In the genomic region with DNA sequence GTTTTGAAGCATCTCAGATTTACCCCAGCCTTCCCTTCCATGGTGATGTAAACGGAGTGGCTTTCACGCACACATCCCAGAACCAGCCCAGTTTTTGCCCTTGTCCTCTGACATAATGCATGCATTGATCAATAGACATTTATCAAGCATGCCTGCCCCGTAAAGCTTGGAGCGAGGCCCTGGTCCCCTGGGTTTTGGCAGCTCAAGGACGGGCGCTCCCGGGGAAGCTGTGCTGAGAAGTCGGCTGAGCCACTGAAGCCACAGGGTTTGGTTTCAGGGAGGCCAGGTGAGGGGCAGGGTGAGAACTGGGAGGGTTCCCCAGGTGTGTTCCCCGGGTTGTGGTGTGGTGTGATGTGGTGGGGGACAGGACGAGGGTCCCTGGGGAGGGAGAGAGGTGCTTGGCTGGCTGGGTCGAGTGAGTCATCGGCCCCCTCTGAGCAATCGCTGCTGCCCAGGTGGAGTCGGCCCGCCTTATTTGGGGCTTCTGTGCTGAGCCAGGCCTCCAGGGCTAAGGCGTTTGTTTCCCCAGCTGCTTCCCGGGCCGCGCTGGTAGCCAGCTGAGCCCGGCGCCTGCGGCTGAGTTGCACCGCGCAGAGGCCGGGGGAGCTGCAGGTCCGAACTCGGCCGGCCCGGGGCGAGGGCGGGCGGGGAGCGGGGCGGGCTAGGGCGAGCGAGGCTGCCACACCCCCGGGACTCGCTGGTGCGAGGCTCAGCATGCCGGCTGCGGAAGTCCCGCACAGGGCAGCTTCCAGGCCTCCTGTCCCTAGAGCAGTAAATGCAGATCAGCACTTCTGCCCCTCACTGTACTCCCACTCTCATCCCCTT, we compare ENCODE assay signal across 8 cellular contexts. TPM values are rescaled to one million over a fixed set of nuclear protein-coding genes. Genes with fewer than 3 reads are reported as not detected.
DNase-seq lines count a peak whose midpoint lies in the region; ATAC-seq and TF ChIP-seq lines count a peak whose summit lies in the region.

No MANE protein-coding gene starts in this region.

- peak; percentile 97 for ATAC-seq in GM23338

- peaks cover 4% of the 10 kb centered on the region; the same call in 1 of the 2 replicates for H3F3A ChIP-seq in GM23338 (replicated peaks; ENCODE audit: low read depth)

- H3K36me3 ChIP-seq in GM23338 (ENCODE audit: insufficient read depth) (no peaks in the 10 kb centered on the region), tibial nerve (no peaks in the 10 kb centered on the region)

- peak overlapping the region; percentile 92 for H2AFZ ChIP-seq in GM23338

- H3K4me1 Mint-ChIP-seq in GM23338 = peaks cover 13% of the 10 kb centered on the region
- peaks cover 27% of the 10 kb centered on the region for H3K4me1 Mint-ChIP-seq in endothelial cell (ENCODE audit: unreplicated experiment)
- peaks cover 28% of the 10 kb centered on the region for H3K4me1 Mint-ChIP-seq in nephron

- H3K79me2 ChIP-seq in GM23338 (replicated peaks; ENCODE audit: insufficient read depth) = no peaks in the 10 kb centered on the region

- H3K27me3 Mint-ChIP-seq in GM23338 (ENCODE audit: insufficient read depth, low read depth, poor library complexity) (peaks cover 2% of the 10 kb centered on the region), endothelial cell (ENCODE audit: unreplicated experiment) (peaks cover 2% of the 10 kb centered on the region), nephron (ENCODE audit: low read depth) (no peaks in the 10 kb centered on the region)

- no peaks in the 10 kb centered on the region for H3K9me2 ChIP-seq in GM23338 (ENCODE audit: insufficient read depth)

- H3K4me2 ChIP-seq in GM23338 = peak overlapping the region; percentile 85

- whole genome bisulfite sequencing in tibial nerve, 2 donors = 8% methylated on average over 16 to 32 of the region's 42 CpGs

- H3K9me3 Mint-ChIP-seq in GM23338 = no peaks in the 10 kb centered on the region
- H3K9me3 Mint-ChIP-seq in endothelial cell (ENCODE audit: unreplicated experiment) = no peaks in the 10 kb centered on the region
- H3K9me3 Mint-ChIP-seq in nephron = no peaks in the 10 kb centered on the region

- H3K4me3 ChIP-seq in GM23338 = peak overlapping the region; percentile 55
- H3K4me3 ChIP-seq in tibial nerve = peak overlapping the region in 2 of 4 donors; percentile 45

- H3K27ac ChIP-seq in GM23338 (ENCODE audit: low read depth) (no peak overlapping the region), tibial nerve (peak overlapping the region in 3 of 4 donors; percentile 63 to 77 (median 65))

- TF ChIP-seq POLR2A in tibial nerve (IDR thresholded peaks at IDR 0.05) = no peak

- H3K4me3 Mint-ChIP-seq in GM23338 = peak overlapping the region; percentile 66
- H3K4me3 Mint-ChIP-seq in endothelial cell (ENCODE audit: unreplicated experiment) = peak overlapping the region; percentile 56
- H3K4me3 Mint-ChIP-seq in nephron = peak overlapping the region in 2 of 3 experiments; percentile 28 to 67

- H4K20me1 ChIP-seq in GM23338 (replicated peaks; ENCODE audit: insufficient read depth) = no peaks in the 10 kb centered on the region; the same call in 1 of the 2 replicates

- TF ChIP-seq EP300 in tibial nerve (IDR thresholded peaks at IDR 0.05) = no peak

- no peaks in the 10 kb centered on the region; the same call in 1 of the 2 replicates for H3K27me3 ChIP-seq in GM23338 (ENCODE audit: insufficient read depth)
- H3K27me3 ChIP-seq in tibial nerve = no peaks in the 10 kb centered on the region

- no peak for TF ChIP-seq CTCF in GM23338 (conservative IDR thresholded peaks at IDR 0.05; ENCODE audit: low read depth in 2 of 2)
- no peak for TF ChIP-seq CTCF in endothelial cell (IDR thresholded peaks at IDR 0.05; ENCODE audit: unreplicated experiment)
- no peak for TF ChIP-seq CTCF in nephron (IDR thresholded peaks at IDR 0.05; ENCODE audit: unreplicated experiment in 3 of 3)
- TF ChIP-seq CTCF in tibial nerve (IDR thresholded peaks at IDR 0.05) = no peak

- no peaks in the 10 kb centered on the region; the same call in 2 of the 3 replicates for H3K36me3 Mint-ChIP-seq in GM23338 (ENCODE audit: low read depth)
- peaks cover 2% of the 10 kb centered on the region for H3K36me3 Mint-ChIP-seq in endothelial cell (ENCODE audit: low read depth, unreplicated experiment)
- peaks cover 4% of the 10 kb centered on the region for H3K36me3 Mint-ChIP-seq in nephron (ENCODE audit: low read depth)

- peaks cover 7% of the 10 kb centered on the region; the same call in 1 of the 2 replicates for H3K4me1 ChIP-seq in GM23338 (ENCODE audit: insufficient read depth)
- H3K4me1 ChIP-seq in tibial nerve = peaks cover 0 to 53% (median 21%) of the 10 kb centered on the region in 4 donors

- H3K27ac Mint-ChIP-seq in GM23338 (no peak overlapping the region), endothelial cell (ENCODE audit: unreplicated experiment) (peak overlapping the region; percentile 18), nephron (peak overlapping the region in 2 of 3 experiments; percentile 59 to 78)

- no peaks in the 10 kb centered on the region for H3K9me3 ChIP-seq in tibial nerve

- DNase-seq in DMS79 treated with DMSO at 0.1 percent for 48 hours (lab: John Stamatoyannopoulos, UW) = peak; percentile 67
- peak; percentile 87 for DNase-seq in GM23338 (ENCODE audit: low spot score)
- DNase-seq in NCI-H146 (lab: John Stamatoyannopoulos, UW) = peak; percentile 86
- DNase-seq in activated CD8-positive, alpha-beta memory T cell treated with anti-CD3 and anti-CD28 coated beads, Interleukin-2, amount 50 U/mL, for 1 hour (ENCODE audit: extremely low read depth) = peak; percentile 74
- peak; percentile 83 for DNase-seq in endothelial cell (ENCODE audit: low spot score)
- DNase-seq in tibial nerve (ENCODE audit: low spot score in 2 of 2) = no peak
- no peak for DNase-seq in mesenteric fat pad (ENCODE audit: low spot score)

TF ChIP-seq in GM23338, 12 proteins besides CTCF, POLR2A, EP300 and RAD21:
- no peak for TF ChIP-seq ZNF114 (CRISPR knock-in tag; IDR thresholded peaks at IDR 0.05)
- peak; percentile 68 for TF ChIP-seq ZNF331 (CRISPR knock-in tag; IDR thresholded peaks at IDR 0.05; ENCODE audit: low read depth)

RNA-seq across cellular contexts. Expression of a gene that starts 23.6 kb away (rescaled TPM):
- total RNA-seq in GM23338 (2014; rRNA removed; shearing (Covaris generic)) = 14.6 and 15.8 TPM in 2 replicates
- 4.3 and 5.5 TPM in 2 replicates for polyA plus RNA-seq in GM23338 (2016; fragmentation: Nextera tagmentation; extraction: Ambion mirVana)
- 137 TPM for total RNA-seq in endothelial cell (ENCODE audit: unreplicated experiment)
- 100 to 1,000 TPM in 1 of 4 donors, 10 to 100 TPM in 3; 78.6 to 135 (median 85.0) TPM for total RNA-seq in tibial nerve
- total RNA-seq in mesenteric fat pad = 122 TPM

Comparison
In these comparisons a context has a peak if more than half of its experiments do, and no peak if none do; other contexts are left out.
1. DNase-seq: peak in DMS79 treated with DMSO at 0.1 percent for 48 hours (single experiment), GM23338 (single experiment), NCI-H146 (single experiment), activated CD8-positive, alpha-beta memory T cell treated with anti-CD3 and anti-CD28 coated beads, Interleukin-2, amount 50 U/mL, for 1 hour (single experiment) and endothelial cell (single experiment); none in tibial nerve (0 of 2) and mesenteric fat pad (single experiment).
2. Peak in every context shown above with its lines, with median percentiles within 50 percentile points of each other: H3K4me3 Mint-ChIP-seq.